16 cellular contexts compared by ENCODE assay signal in genomic region chr12:122394626-122395194, GRCh38. TPM values are rescaled to one million over a fixed set of nuclear protein-coding genes. Genes with fewer than 3 reads are reported as not detected.
DNase-seq lines count a peak whose midpoint lies in the region; ATAC-seq, FAIRE-seq and TF ChIP-seq lines count a peak whose summit lies in the region.
"Had no signal": no experiment of that assay in that cellular context is flagged by ENCODE, and none has a peak within 500 bp of the region (broad histone marks: within the 10 kb centered on the region; RNA-seq: fewer than 3 reads in every experiment).

No MANE protein-coding gene starts in this region.

- no peaks in the 10 kb centered on the region for H3K9me3 Mint-ChIP-seq in stimulated activated naive B cell treated with anti-CD40 and anti-IgM and Interleukin-4, amounts not matched to agents 10 μg/mL and 1 μg/mL and 100 μg/mL, for 72 hours
- H3K9me3 Mint-ChIP-seq: activated CD8-positive, alpha-beta T cell treated with anti-CD3 and anti-CD28 coated beads for 36 hours; activated naive CD8-positive, alpha-beta T cell treated with anti-CD3 and anti-CD28 coated beads, Interleukin-2, amount 10 ng/mL, durations not matched to agents 7 days and 5 days; stimulated activated naive CD8-positive, alpha-beta T cell treated with anti-CD3 and anti-CD28 coated beads, Interleukin-15, amount 100 ng/mL, for 72 hours had no signal

- H3K27ac ChIP-seq in K562 (ENCODE audit: extremely low read depth, low read depth, low read length) (no peak overlapping the region), upper lobe of right lung (no peak overlapping the region)
- H3K27ac ChIP-seq: parathyroid adenoma had no signal

- no peak overlapping the region for H3K4me3 Mint-ChIP-seq in stimulated activated naive B cell treated with anti-CD40 and anti-IgM and Interleukin-4, amounts not matched to agents 10 μg/mL and 1 μg/mL and 100 μg/mL, for 72 hours
- H3K4me3 Mint-ChIP-seq: activated CD8-positive, alpha-beta T cell treated with anti-CD3 and anti-CD28 coated beads for 36 hours; activated naive CD8-positive, alpha-beta T cell treated with anti-CD3 and anti-CD28 coated beads, Interleukin-2, amount 10 ng/mL, durations not matched to agents 7 days and 5 days; stimulated activated naive CD8-positive, alpha-beta T cell treated with anti-CD3 and anti-CD28 coated beads, Interleukin-15, amount 100 ng/mL, for 72 hours had no signal

- no peak for TF ChIP-seq POLR2A in K562 (conservative IDR thresholded peaks at IDR 0.05)

- no TSS peak for BruUV-seq in K562 (replicated peaks; lab: Mats Ljungman, UMichigan)

- H3K36me3 Mint-ChIP-seq in stimulated activated naive B cell treated with anti-CD40 and anti-IgM and Interleukin-4, amounts not matched to agents 10 μg/mL and 1 μg/mL and 100 μg/mL, for 72 hours: peaks cover 0 to 2% of the 10 kb centered on the region in 2 donors

- H3K9ac ChIP-seq in K562 (ENCODE audit: insufficient read depth in 1 of 2, low read depth in 2 of 2, low read length in 2 of 2): no peak overlapping the region
- H3K9ac ChIP-seq: parathyroid adenoma had no signal

- H3K27me3 ChIP-seq in K562 (ENCODE audit: control insufficient read depth in 2 of 2, insufficient read depth in 2 of 2, low read length in 2 of 2) (no peaks in the 10 kb centered on the region), upper lobe of right lung (no peaks in the 10 kb centered on the region)
- H3K27me3 ChIP-seq: heart left ventricle, MG63 had no signal

- no peaks in the 10 kb centered on the region for H3K27me3 Mint-ChIP-seq in stimulated activated naive B cell treated with anti-CD40 and anti-IgM and Interleukin-4, amounts not matched to agents 10 μg/mL and 1 μg/mL and 100 μg/mL, for 72 hours
- H3K27me3 Mint-ChIP-seq: activated CD8-positive, alpha-beta T cell treated with anti-CD3 and anti-CD28 coated beads for 36 hours; activated naive CD8-positive, alpha-beta T cell treated with anti-CD3 and anti-CD28 coated beads, Interleukin-2, amount 10 ng/mL, durations not matched to agents 7 days and 5 days; stimulated activated naive CD8-positive, alpha-beta T cell treated with anti-CD3 and anti-CD28 coated beads, Interleukin-15, amount 100 ng/mL, for 72 hours had no signal

- H3K9me3 ChIP-seq in K562 (replicated peaks; ENCODE audit: control insufficient read depth, insufficient read depth, low read depth, low read length) (no peaks in the 10 kb centered on the region), upper lobe of right lung (no peaks in the 10 kb centered on the region)
- H3K9me3 ChIP-seq: heart left ventricle, MG63 had no signal

- 73% methylated on average over 11 of the region's 15 CpGs for WGBS in K562 (ENCODE audit: insufficient coverage, low coverage, missing lambda C conversion rate)

- no peaks in the 10 kb centered on the region; a peak in 3 of 5 replicates for H3K4me1 ChIP-seq in K562 (replicated peaks in 1 of 2; ENCODE audit: control insufficient read depth in 2 of 2, insufficient read depth in 2 of 2, low read length in 2 of 2)
- peaks cover 7% of the 10 kb centered on the region for H3K4me1 ChIP-seq in upper lobe of right lung

- H3K4me2 ChIP-seq in K562 (ENCODE audit: insufficient read depth, low read length): no peak overlapping the region

- peaks cover 29% of the 10 kb centered on the region for H3K79me2 ChIP-seq in K562 (ENCODE audit: control insufficient read depth, insufficient read depth, low read length)

- no peak for TF ChIP-seq EP300 in K562 (IDR thresholded peaks at IDR 0.05; ENCODE audit: low read length)

- TF ChIP-seq CTCF in HFF-Myc (IDR thresholded peaks at IDR 0.05; ENCODE audit: low read depth, low read length, missing control alignments) (no peak), K562 (IDR thresholded peaks at IDR 0.05 in 2 of 3, conservative IDR thresholded peaks at IDR 0.05 in 1 of 3; ENCODE audit: insufficient read depth in 2 of 3, low read depth in 1 of 3, low read length in 3 of 3) (no peak), upper lobe of right lung (IDR thresholded peaks at IDR 0.05) (no peak)

- no peak for FAIRE-seq in K562 (lab: Jason Lieb, UNC)

- DNase-seq in HFF-Myc (ENCODE audit: extremely low read depth, low read depth): peak; percentile 16
- no peak for DNase-seq in K562 (ENCODE audit: extremely low read depth in 1 of 4, low spot score in 3 of 4)
- peak; percentile 14 for DNase-seq in left kidney (ENCODE audit: low read depth, low spot score)
- DNase-seq in stimulated activated naive B cell treated with anti-CD40 and anti-IgM and Interleukin-4, amounts not matched to agents 10 μg/mL and 1 μg/mL and 100 μg/mL, for 72 hours: no peak
- DNase-seq in upper lobe of right lung: no peak
- no peak for DNase-seq in GOT3 (lab: John Stamatoyannopoulos, UW)
- no peak for DNase-seq in NCI-H345 (lab: John Stamatoyannopoulos, UW)
- DNase-seq: activated CD8-positive, alpha-beta T cell treated with anti-CD3 and anti-CD28 coated beads for 36 hours; activated naive CD8-positive, alpha-beta T cell treated with anti-CD3 and anti-CD28 coated beads, Interleukin-2, amount 10 ng/mL, durations not matched to agents 7 days and 5 days; COR-L47; heart left ventricle; stimulated activated naive CD8-positive, alpha-beta T cell treated with anti-CD3 and anti-CD28 coated beads, Interleukin-15, amount 100 ng/mL, for 72 hours; T-helper 2 cell had no signal

- H3K4me3 ChIP-seq in HFF-Myc (replicated peaks; ENCODE audit: low read depth, low read length): no peak overlapping the region
- no peak overlapping the region for H3K4me3 ChIP-seq in K562
- H3K4me3 ChIP-seq in upper lobe of right lung: no peak overlapping the region
- H3K4me3 ChIP-seq: heart left ventricle, MG63 had no signal

- POLR2A ChIA-PET in K562 (lab: Yijun Ruan, JAX): interaction anchor here (1.1 kb wide), 1 partner anchor 11 kb away, joined by 4 read pairs; no protein-coding TSS in a partner anchor

- in situ Hi-C loops in K562 (cut with MboI): no loop called here

- peaks cover 8 to 11% of the 10 kb centered on the region in 2 donors for H3K4me1 Mint-ChIP-seq in stimulated activated naive B cell treated with anti-CD40 and anti-IgM and Interleukin-4, amounts not matched to agents 10 μg/mL and 1 μg/mL and 100 μg/mL, for 72 hours

- no peak overlapping the region for H2AFZ ChIP-seq in K562 (ENCODE audit: low read depth, low read length)
- H2AFZ ChIP-seq: parathyroid adenoma had no signal

- peaks cover 3% of the 10 kb centered on the region; the same call in 1 of the 3 replicates for H3K36me3 ChIP-seq in K562 (ENCODE audit: control insufficient read depth, insufficient read depth, low read length)
- H3K36me3 ChIP-seq in upper lobe of right lung: no peaks in the 10 kb centered on the region

- TF ChIP-seq RAD21 in K562 (CRISPR knock-in tag; conservative IDR thresholded peaks at IDR 0.05 in 1 of 2, IDR thresholded peaks at IDR 0.05 in 1 of 2): no peak

- no peak for ATAC-seq in K562
- ATAC-seq in stimulated activated naive B cell treated with anti-CD40 and anti-IgM and Interleukin-4, amounts not matched to agents 10 μg/mL and 1 μg/mL and 100 μg/mL, for 72 hours (replicated peaks): no peak
- ATAC-seq in upper lobe of right lung: no peak
- no peak for ATAC-seq in GM21576 (IDR thresholded peaks at IDR 0.05; ENCODE audit: unreplicated experiment)
- ATAC-seq: activated CD8-positive, alpha-beta T cell treated with anti-CD3 and anti-CD28 coated beads for 36 hours; stimulated activated naive CD8-positive, alpha-beta T cell treated with anti-CD3 and anti-CD28 coated beads, Interleukin-15, amount 100 ng/mL, for 72 hours had no signal

- intact Hi-C loops in K562 (cut with micrococcal nuclease) (loop anchor here (10.0 kb wide), 1 partner anchor 360 kb away; the partner anchor contains the start of gene DENR), upper lobe of right lung (cut with DNase I) (no loop called here)

- CTCF ChIA-PET in K562 (lab: Yijun Ruan, JAX; ENCODE audit: low intra/inter-chr PET ratio): no interaction called here

- no peaks in the 10 kb centered on the region for H3K9me1 ChIP-seq in K562 (ENCODE audit: control insufficient read depth, insufficient read depth, low read length)

- peak overlapping the region; percentile 59 for H3K27ac Mint-ChIP-seq in stimulated activated naive B cell treated with anti-CD40 and anti-IgM and Interleukin-4, amounts not matched to agents 10 μg/mL and 1 μg/mL and 100 μg/mL, for 72 hours
- H3K27ac Mint-ChIP-seq: activated CD8-positive, alpha-beta T cell treated with anti-CD3 and anti-CD28 coated beads for 36 hours had no signal

- H4K20me1 ChIP-seq in K562 (replicated peaks; ENCODE audit: control insufficient read depth, insufficient read depth, low read length): no peaks in the 10 kb centered on the region

TF ChIP-seq in K562, 482 proteins besides CTCF, POLR2A, EP300 and RAD21 (continues in another document):
- no peak for TF ChIP-seq HOMEZ (CRISPR knock-in tag; IDR thresholded peaks at IDR 0.05)

RNA-seq across cellular contexts. Expression of gene CLIP1, which starts 27.8 kb away (rescaled TPM):
- 77.3 and 128 TPM in 2 replicates for total RNA-seq in K562 (2011; cell fraction: chromatin; rRNA removed; ENCODE audit: low replicate concordance)
- 38.0 and 40.8 TPM in 2 replicates for total RNA-seq in K562 (2011; cell fraction: nucleolus; rRNA removed)
- 61.1 and 81.7 TPM in 2 replicates for total RNA-seq in K562 (2011; cell fraction: nucleoplasm; rRNA removed)
- 19.7 and 20.1 TPM in 2 replicates for total RNA-seq in K562 (2014; rRNA removed)
- 29.6 and 39.5 TPM in 2 replicates for total RNA-seq in K562 (2014; rRNA removed; fragmentation: Illumina TruSeq; extraction: Trizol)
- total RNA-seq in K562 (2015; rRNA removed; fragmentation: Illumina TruSeq; extraction: Trizol): 33.3 and 33.9 TPM in 2 replicates
- 24.9 and 27.8 TPM in 2 replicates for total RNA-seq in K562 (2021)
- polyA plus RNA-seq in K562 (2011; rRNA removed): 31.9 and 34.5 TPM in 2 replicates
- polyA plus RNA-seq in K562 (2011; cell fraction: cytosol; rRNA removed): 24.3 and 28.5 TPM in 2 replicates
- polyA plus RNA-seq in K562 (2011; cell fraction: nucleus; rRNA removed): 31.9 and 33.0 TPM in 2 replicates
- polyA plus RNA-seq in K562 (2012): 17.8 and 31.5 TPM in 2 replicates
- 27.3 and 27.6 TPM in 2 replicates for polyA plus RNA-seq in K562 (2014; fragmentation: Illumina TruSeq; extraction: Trizol)
- polyA plus RNA-seq in K562 (2014; fragmentation: Nextera tagmentation; extraction: Ambion mirVana): 1 to 10 TPM; 5.8 to 6.1 TPM
- 19.1 and 21.2 TPM in 2 replicates for polyA plus RNA-seq in K562 (2014; rRNA removed)
- polyA minus RNA-seq in K562 (2011; rRNA and poly(A)+ RNA removed): 48.7 and 54.3 TPM in 2 replicates
- polyA minus RNA-seq in K562 (2011; cell fraction: cytosol; rRNA and poly(A)+ RNA removed): 16.9 and 22.4 TPM in 2 replicates
- 17.0 and 35.5 TPM in 2 replicates for polyA minus RNA-seq in K562 (2011; cell fraction: nucleus; rRNA and poly(A)+ RNA removed)
- 108 TPM for total RNA-seq in upper lobe of right lung

Comparison
In these comparisons a context has a peak if more than half of its experiments do, and no peak if none do; other contexts are left out.
1. DNase-seq: peak in HFF-Myc (single experiment) and left kidney (single experiment); none in K562 (0 of 4), stimulated activated naive B cell treated with anti-CD40 and anti-IgM and Interleukin-4, amounts not matched to agents 10 μg/mL and 1 μg/mL and 100 μg/mL, for 72 hours (single experiment), upper lobe of right lung (single experiment), GOT3 (single experiment) and NCI-H345 (single experiment).